In the genomic region with DNA sequence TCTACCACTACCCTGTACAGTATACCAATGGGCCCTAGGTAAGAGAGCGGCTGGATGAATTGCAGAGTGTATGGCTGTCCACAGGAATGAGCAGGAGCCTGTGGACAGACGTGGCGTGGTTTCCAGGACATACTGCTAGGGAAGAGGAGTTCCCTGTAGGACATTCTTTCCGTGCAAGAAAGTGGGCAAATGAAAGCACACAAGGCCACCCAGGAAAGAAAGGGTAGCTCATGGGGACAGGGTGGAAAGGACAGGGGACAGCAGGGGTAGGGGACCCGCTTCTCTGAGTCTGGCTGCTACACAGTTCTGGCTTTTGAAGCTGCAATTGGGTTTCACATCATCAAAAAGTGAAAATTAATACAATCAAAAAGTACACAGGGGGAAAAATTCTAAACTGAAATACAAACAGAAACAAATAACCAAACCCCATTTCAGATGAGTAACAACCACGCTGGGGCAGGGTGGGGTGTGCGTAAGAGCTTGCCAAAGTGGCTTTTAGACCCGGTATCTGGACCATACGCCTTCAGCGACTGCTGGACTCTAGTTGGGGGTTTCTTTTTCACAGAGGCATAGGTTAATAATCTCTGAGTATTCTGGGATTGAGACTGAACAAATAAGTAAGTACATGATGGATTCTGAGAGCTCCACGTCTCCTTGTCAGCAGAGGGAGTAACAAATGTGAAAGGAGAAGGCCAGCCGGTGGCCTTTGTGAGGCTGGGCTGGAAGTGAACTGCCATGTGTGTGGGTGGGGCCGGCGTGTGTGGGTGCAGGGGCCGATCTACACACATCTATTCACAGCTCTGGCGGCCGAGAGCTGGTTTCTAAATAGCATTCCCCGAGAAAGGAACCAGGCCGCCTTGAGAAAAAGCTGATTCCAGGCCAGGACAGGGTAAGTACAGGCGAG, we compare ENCODE assay signal across 9 cellular contexts.
DNase-seq lines count a peak whose midpoint lies in the region; ATAC-seq and TF ChIP-seq lines count a peak whose summit lies in the region.
"Had no signal": no experiment of that assay in that cellular context is flagged by ENCODE, and none has a peak within 500 bp of the region (broad histone marks: within the 10 kb centered on the region; RNA-seq: fewer than 3 reads in every experiment).

No MANE protein-coding gene starts in this region.

- no peaks in the 10 kb centered on the region for H3K9me3 ChIP-seq in SJSA1 (replicated peaks)
- H3K9me3 ChIP-seq in fibroblast of lung (ENCODE audit: control insufficient read depth, insufficient read depth, low read depth, low read length), result no peaks in the 10 kb centered on the region
- no peaks in the 10 kb centered on the region for H3K9me3 ChIP-seq in effector memory CD4-positive, alpha-beta T cell (ENCODE audit: control insufficient read depth, low read length)

- peaks cover 24% of the 10 kb centered on the region for H3K36me3 Mint-ChIP-seq in neural crest cell (ENCODE audit: low read depth)

- H4K20me1 ChIP-seq in fibroblast of lung (ENCODE audit: control insufficient read depth, extremely low read depth, insufficient read depth, low read length), result no peaks in the 10 kb centered on the region

- ATAC-seq in HG02981 (IDR thresholded peaks at IDR 0.05; ENCODE audit: unreplicated experiment), result no peak

- H3K27ac ChIP-seq in SJSA1, result peak overlapping the region; percentile 59
- H3K27ac ChIP-seq in fibroblast of lung (ENCODE audit: insufficient read depth, low read length), result peak overlapping the region; percentile 76
- no peak overlapping the region for H3K27ac ChIP-seq in effector memory CD4-positive, alpha-beta T cell (ENCODE audit: insufficient read depth, low read length, poor library complexity, severe bottlenecking)

- H3K4me1 ChIP-seq in SJSA1 (replicated peaks), result peaks cover 34% of the 10 kb centered on the region
- no peaks in the 10 kb centered on the region for H3K4me1 ChIP-seq in fibroblast of lung (ENCODE audit: control insufficient read depth, extremely low read depth, insufficient read depth, low read length)
- H3K4me1 ChIP-seq in effector memory CD4-positive, alpha-beta T cell (ENCODE audit: control insufficient read depth, insufficient read depth, low read length, poor library complexity, severe bottlenecking), result peaks cover 14% of the 10 kb centered on the region

- peak overlapping the region; percentile 91 for H3K4me2 ChIP-seq in fibroblast of lung (ENCODE audit: extremely low read depth, insufficient read depth, low read length)

- peaks cover 67% of the 10 kb centered on the region for H3K4me1 Mint-ChIP-seq in neural crest cell

- H3K27me3 Mint-ChIP-seq in neural crest cell (ENCODE audit: low read depth), result no peaks in the 10 kb centered on the region

- peak overlapping the region; percentile 7 for H3K4me3 Mint-ChIP-seq in neural crest cell

- peak overlapping the region; percentile 18 for H3K9ac ChIP-seq in fibroblast of lung (ENCODE audit: insufficient read depth, low read length)

- peak overlapping the region; percentile 88 for H3K27ac Mint-ChIP-seq in neural crest cell (ENCODE audit: unreplicated experiment)

- peaks cover 6% of the 10 kb centered on the region for H3K79me2 ChIP-seq in fibroblast of lung (ENCODE audit: control insufficient read depth, insufficient read depth, low read length)

- peak overlapping the region; percentile 47 for H2AFZ ChIP-seq in fibroblast of lung (ENCODE audit: low read length)

- no peaks in the 10 kb centered on the region for H3K27me3 ChIP-seq in SJSA1 (replicated peaks)
- no peaks in the 10 kb centered on the region for H3K27me3 ChIP-seq in fibroblast of lung (ENCODE audit: control insufficient read depth, insufficient read depth, low read length)
- H3K27me3 ChIP-seq in effector memory CD4-positive, alpha-beta T cell (replicated peaks; ENCODE audit: control insufficient read depth, insufficient read depth, low read length, poor library complexity, severe bottlenecking), result no peaks in the 10 kb centered on the region

- DNase-seq in AG09319 (ENCODE audit: extremely low read depth, low read depth) (no peak), SJSA1 (ENCODE audit: low read depth in 1 of 2, low spot score in 2 of 2) (peak; percentile 66 to 72), fibroblast of lung (ENCODE audit: low read depth in 2 of 2) (peak; percentile 70 to 71), neural crest cell (ENCODE audit: low read depth, low spot score) (no peak), amniotic stem cell (lab: John Stamatoyannopoulos, UW) (no peak), kidney glomerular epithelial cell (lab: John Stamatoyannopoulos, UW) (no peak)
- no peak for DNase-seq in effector memory CD4-positive, alpha-beta T cell
- DNase-seq: stimulated activated CD4-positive, alpha-beta T cell treated with anti-CD3 and anti-CD28 coated beads, Interleukin-2, amount 100 ng/mL, for 48 hours had no signal

- H3K36me3 ChIP-seq in SJSA1, result no peaks in the 10 kb centered on the region
- H3K36me3 ChIP-seq in fibroblast of lung (ENCODE audit: control insufficient read depth, insufficient read depth, low read length), result no peaks in the 10 kb centered on the region
- no peaks in the 10 kb centered on the region for H3K36me3 ChIP-seq in effector memory CD4-positive, alpha-beta T cell (ENCODE audit: control insufficient read depth, insufficient read depth, low read length)

- H3K4me3 ChIP-seq in SJSA1 (no peak overlapping the region; the same call in 1 of the 2 replicates), fibroblast of lung (replicated peaks in 1 of 4; ENCODE audit: control extremely low read depth in 1 of 4, insufficient read depth in 1 of 4, low read depth in 3 of 4, low read length in 4 of 4) (peak overlapping the region; percentile 11 to 41 (median 24))
- H3K4me3 ChIP-seq in effector memory CD4-positive, alpha-beta T cell (ENCODE audit: insufficient read depth, low read depth, low read length, poor library complexity, severe bottlenecking), result no peak overlapping the region

- H3K9me3 Mint-ChIP-seq in neural crest cell, result peaks cover 9% of the 10 kb centered on the region

- TF ChIP-seq CTCF in AG09319 (IDR thresholded peaks at IDR 0.05; ENCODE audit: low read depth, low read length) (peak; percentile 16), fibroblast of lung (conservative IDR thresholded peaks at IDR 0.05 in 1 of 2, IDR thresholded peaks at IDR 0.05 in 1 of 2; ENCODE audit: low read depth in 1 of 2, low read length in 2 of 2) (no peak), neural crest cell (conservative IDR thresholded peaks at IDR 0.05) (no peak)

Comparison
In these comparisons a context has a peak if more than half of its experiments do, and no peak if none do; other contexts are left out.
1. DNase-seq: peak in SJSA1 (2 of 2) and fibroblast of lung (2 of 2); none in AG09319 (single experiment), neural crest cell (single experiment), effector memory CD4-positive, alpha-beta T cell (0 of 3), amniotic stem cell (single experiment) and kidney glomerular epithelial cell (single experiment).
2. H3K4me3 ChIP-seq: peak in fibroblast of lung (4 of 4); none in SJSA1 (single experiment) and effector memory CD4-positive, alpha-beta T cell (single experiment).